23 cellular contexts compared by ENCODE assay signal in genomic region chr5:115516372-115516771, GRCh38. TPM values are rescaled to one million over a fixed set of nuclear protein-coding genes. Genes with fewer than 3 reads are reported as not detected.
A peak's percentile ranks its signal among the peaks of the same experiment; 100 is the strongest.
DNase-seq lines count a peak whose midpoint lies in the region; ATAC-seq and TF ChIP-seq lines count a peak whose summit lies in the region.
"Had no signal": no experiment of that assay in that cellular context is flagged by ENCODE, and none has a peak within 500 bp of the region (broad histone marks: within the 10 kb centered on the region; RNA-seq: fewer than 3 reads in every experiment).

No MANE protein-coding gene starts in this region.

- H3K27me3 ChIP-seq in right atrium auricular region: no peaks in the 10 kb centered on the region
- H3K27me3 ChIP-seq: BLaER1 treated with 17β-estradiol and CSF1 and Interleukin-3, amounts not matched to agents 10 nM and 100 nM had no signal

- no peak overlapping the region for H3K4me3 ChIP-seq in right atrium auricular region
- no peak overlapping the region for H3K4me3 ChIP-seq in HEK293 (ENCODE audit: low read depth, low read length)
- H3K4me3 ChIP-seq: A549; BLaER1 treated with 17β-estradiol and CSF1 and Interleukin-3, amounts not matched to agents 10 nM and 100 nM; GM12878 had no signal

- intact Hi-C loops in Right ventricle myocardium superior (cut with DNase I): no loop called here
- intact Hi-C loops in left ventricle myocardium superior (cut with micrococcal nuclease): no loop called here
- intact Hi-C loops in cardiac septum (cut with DNase I): no loop called here

- H3K4me1 ChIP-seq in right atrium auricular region (no peaks in the 10 kb centered on the region), HEK293 (ENCODE audit: control insufficient read depth, insufficient read depth, low read length) (no peaks in the 10 kb centered on the region)
- H3K4me1 ChIP-seq: BLaER1 treated with 17β-estradiol and CSF1 and Interleukin-3, amounts not matched to agents 10 nM and 100 nM; Caco-2 had no signal

- H3K9me3 ChIP-seq in right atrium auricular region: no peaks in the 10 kb centered on the region
- no peaks in the 10 kb centered on the region for H3K9me3 ChIP-seq in HEK293 (ENCODE audit: control insufficient read depth, insufficient read depth, low read depth, low read length)
- H3K9me3 ChIP-seq: A549; BLaER1 treated with 17β-estradiol and CSF1 and Interleukin-3, amounts not matched to agents 10 nM and 100 nM; Caco-2 had no signal

- no peak for TF ChIP-seq CTCF in right atrium auricular region (IDR thresholded peaks at IDR 0.05)
- no peak for TF ChIP-seq CTCF in HEK293 (tag by site-specific recombination; IDR thresholded peaks at IDR 0.05)

- CTCF ChIA-PET in HEK293 (lab: Yijun Ruan, JAX): no interaction called here

- POLR2A ChIA-PET in HEK293 (lab: Yijun Ruan, JAX): no interaction called here

- DNase-seq in Right ventricle myocardium superior (no peak), right atrium auricular region (ENCODE audit: low spot score) (no peak), left ventricle myocardium superior (no peak), cardiac septum (ENCODE audit: low spot score) (no peak), NOMO-1 treated with DMSO at 0.1 percent for 48 hours (lab: John Stamatoyannopoulos, UW; ENCODE audit: unreplicated experiment) (no peak)
- no peak for DNase-seq in activated naive CD4-positive, alpha-beta T cell treated with Interleukin-2 at 50 U/mL for 16 hours
- DNase-seq: AML-193; Caco-2; CD4-positive, alpha-beta T cell; CD8-positive, alpha-beta T cell; DMS 273 treated with DMSO at 0.1 percent for 48 hours; DMS153; DMS53; DMS79; DND-41; EL; GDM1 had no signal

- H3K36me3 ChIP-seq in right atrium auricular region (no peaks in the 10 kb centered on the region), HEK293 (ENCODE audit: control insufficient read depth in 2 of 2, insufficient read depth in 1 of 2, low read length in 2 of 2) (peaks cover 3 to 5% of the 10 kb centered on the region in 2 experiments; a peak in 2 of 3 replicates)

- no peak overlapping the region for H3K27ac ChIP-seq in right atrium auricular region
- no peak overlapping the region for H3K27ac ChIP-seq in HEK293 (ENCODE audit: extremely low read depth, low read depth, low read length)
- H3K27ac ChIP-seq: 22Rv1; A549; BLaER1 treated with 17β-estradiol and CSF1 and Interleukin-3, amounts not matched to agents 10 nM and 100 nM; C4-2B had no signal

- peak; percentile 58 for ATAC-seq in Right ventricle myocardium superior (ENCODE audit: poor library complexity)
- peak; percentile 67 for ATAC-seq in left ventricle myocardium superior
- ATAC-seq: A549; CD8-positive, alpha-beta T cell; GM12878 had no signal

TF ChIP-seq in HEK293, 187 proteins besides CTCF, POLR2A, EP300 and RAD21:
- TF ChIP-seq ZNF76 (tag by site-specific recombination; IDR thresholded peaks at IDR 0.05; ENCODE audit: borderline replicate concordance, low read depth): no peak
- peak; percentile 78 for TF ChIP-seq ZNF362 (tag by site-specific recombination; IDR thresholded peaks at IDR 0.05)

RNA-seq across cellular contexts. Expression of gene FEM1C, which starts 28.2 kb away (rescaled TPM):
- total RNA-seq in Right ventricle myocardium superior (46.8 TPM), right atrium auricular region (10 to 100 TPM; 21.3 to 26.0 TPM), left ventricle myocardium superior (43.1 TPM), cardiac septum (56.1 TPM)
